9 cellular contexts compared by ENCODE assay signal in the genomic region with DNA sequence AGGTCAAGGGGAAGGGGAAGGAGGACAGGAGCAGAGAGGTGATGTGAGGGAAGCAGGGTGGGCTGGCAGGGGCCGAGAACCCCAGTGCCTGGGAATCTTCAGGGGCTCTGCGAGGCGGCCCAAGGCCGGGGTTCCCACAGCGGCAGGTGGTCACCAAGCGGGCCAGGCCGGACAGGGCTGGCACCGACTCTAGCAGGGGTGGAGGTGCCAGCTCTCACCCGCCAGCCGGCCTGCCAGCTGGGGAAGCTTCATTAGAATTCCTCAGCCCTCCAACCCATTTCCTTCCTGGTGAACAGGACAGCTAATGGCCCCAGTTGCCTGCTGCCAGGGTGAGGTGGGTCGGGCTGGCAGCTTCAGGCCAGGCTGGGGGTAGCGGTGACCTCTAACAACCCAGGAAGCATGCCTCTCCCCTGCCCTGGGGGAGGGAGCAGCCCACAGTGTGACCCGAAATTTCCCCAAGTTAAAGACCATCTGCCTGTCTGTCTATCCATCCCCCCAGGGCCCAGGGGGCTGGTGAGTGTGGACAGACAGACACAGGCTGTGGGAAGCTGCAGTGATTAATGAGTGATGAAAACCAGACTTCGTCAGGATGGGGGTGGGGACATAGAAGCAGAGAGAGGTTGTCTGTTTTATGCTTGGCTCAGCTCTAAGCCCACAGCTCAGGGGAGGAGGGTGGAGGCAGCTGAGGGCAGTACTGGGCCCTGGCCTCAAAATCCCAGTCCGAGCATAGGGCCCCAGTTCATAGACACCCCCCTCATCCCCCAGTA.
DNase-seq lines count a peak whose midpoint lies in the region; ATAC-seq and TF ChIP-seq lines count a peak whose summit lies in the region.
"Had no signal": no experiment of that assay in that cellular context is flagged by ENCODE, and none has a peak within 500 bp of the region (broad histone marks: within the 10 kb centered on the region; RNA-seq: fewer than 3 reads in every experiment).

No MANE protein-coding gene starts in this region.

- H3K4me2 ChIP-seq in fibroblast of lung (ENCODE audit: extremely low read depth, insufficient read depth, low read length): no peak overlapping the region

- no peaks in the 10 kb centered on the region for H3K27me3 Mint-ChIP-seq in activated CD4-positive, alpha-beta T cell treated with anti-CD3 and anti-CD28 coated beads, Interleukin-2, amount 10 ng/mL, durations not matched to agents 24 days and 14 days

- no TSS peak for BruUV-seq in A673 (replicated peaks; lab: Mats Ljungman, UMichigan)

- DNase-seq in A673 (ENCODE audit: low spot score) (peak; percentile 64), RWPE2 (ENCODE audit: low spot score) (no peak), fibroblast of lung (ENCODE audit: low read depth in 2 of 2) (peak; percentile 81 to 86), myocyte (ENCODE audit: low read depth) (peak; percentile 79), dedifferentiated amniotic fluid mesenchymal stem cell (ENCODE audit: extremely low spot score) (no peak)
- no peak for DNase-seq in activated CD4-positive, alpha-beta T cell treated with anti-CD3 and anti-CD28 coated beads, Interleukin-2, amount 50 U/mL, for 4 hours
- DNase-seq in activated CD4-positive, alpha-beta T cell treated with anti-CD3 and anti-CD28 coated beads, Interleukin-2, amount 10 ng/mL, durations not matched to agents 24 days and 14 days: no peak

- no peak overlapping the region for H3K27ac Mint-ChIP-seq in activated CD4-positive, alpha-beta T cell treated with anti-CD3 and anti-CD28 coated beads, Interleukin-2, amount 10 ng/mL, durations not matched to agents 24 days and 14 days

- no peak overlapping the region for H3K4me3 Mint-ChIP-seq in activated CD4-positive, alpha-beta T cell treated with anti-CD3 and anti-CD28 coated beads, Interleukin-2, amount 10 ng/mL, durations not matched to agents 24 days and 14 days

- intact Hi-C loops in A673 (cut with micrococcal nuclease; ENCODE audit: unreplicated experiment): no loop called here
- intact Hi-C loops in activated CD4-positive, alpha-beta T cell treated with anti-CD3 and anti-CD28 coated beads, Interleukin-2, amount 10 ng/mL, durations not matched to agents 24 days and 14 days (cut with micrococcal nuclease): no loop called here

- H3K27me3 ChIP-seq in A673 (replicated peaks; ENCODE audit: insufficient read depth, low read depth, low read length, poor library complexity) (no peaks in the 10 kb centered on the region), RWPE2 (ENCODE audit: insufficient read depth, poor library complexity, severe bottlenecking) (no peaks in the 10 kb centered on the region), fibroblast of lung (ENCODE audit: control insufficient read depth, insufficient read depth, low read length) (no peaks in the 10 kb centered on the region)

- CTCF ChIA-PET in A673 (lab: Charles Lee): no interaction called here

- no peak overlapping the region for H2AFZ ChIP-seq in fibroblast of lung (ENCODE audit: low read length)

- no peak overlapping the region for H3K4me3 ChIP-seq in A673 (ENCODE audit: low read depth, low read length, poor library complexity, severe bottlenecking)
- no peak overlapping the region for H3K4me3 ChIP-seq in RWPE2 (ENCODE audit: severe bottlenecking)
- no peak overlapping the region for H3K4me3 ChIP-seq in fibroblast of lung (replicated peaks in 1 of 4; ENCODE audit: control extremely low read depth in 1 of 4, insufficient read depth in 1 of 4, low read depth in 3 of 4, low read length in 4 of 4)

- TF ChIP-seq CTCF in A673 (conservative IDR thresholded peaks at IDR 0.05; ENCODE audit: low read depth, low read length): no peak
- TF ChIP-seq CTCF in RWPE2 (IDR thresholded peaks at IDR 0.05; ENCODE audit: poor library complexity, severe bottlenecking): no peak
- TF ChIP-seq CTCF in fibroblast of lung (conservative IDR thresholded peaks at IDR 0.05 in 1 of 2, IDR thresholded peaks at IDR 0.05 in 1 of 2; ENCODE audit: low read depth in 1 of 2, low read length in 2 of 2): no peak

- ATAC-seq in RWPE2 (ENCODE audit: low read depth) (peak; percentile 26), GM19328 (IDR thresholded peaks at IDR 0.05; ENCODE audit: unreplicated experiment) (no peak)

- H3K9me3 Mint-ChIP-seq in activated CD4-positive, alpha-beta T cell treated with anti-CD3 and anti-CD28 coated beads, Interleukin-2, amount 10 ng/mL, durations not matched to agents 24 days and 14 days: no peaks in the 10 kb centered on the region

- no peaks in the 10 kb centered on the region for H3K79me2 ChIP-seq in fibroblast of lung (ENCODE audit: control insufficient read depth, insufficient read depth, low read length)

- H3K36me3 ChIP-seq in A673 (ENCODE audit: insufficient read depth, low read length, poor library complexity, severe bottlenecking) (no peaks in the 10 kb centered on the region), RWPE2 (ENCODE audit: low read depth) (no peaks in the 10 kb centered on the region), fibroblast of lung (ENCODE audit: control insufficient read depth, insufficient read depth, low read length) (no peaks in the 10 kb centered on the region)

- peaks cover 2% of the 10 kb centered on the region for H3K36me3 Mint-ChIP-seq in activated CD4-positive, alpha-beta T cell treated with anti-CD3 and anti-CD28 coated beads, Interleukin-2, amount 10 ng/mL, durations not matched to agents 24 days and 14 days (ENCODE audit: low read depth)

- peak overlapping the region; percentile 47 for H3K9ac ChIP-seq in fibroblast of lung (ENCODE audit: insufficient read depth, low read length)

- POLR2A ChIA-PET in A673 (lab: Charles Lee; ENCODE audit: low non-redundant PET): no interaction called here

- H3K27ac ChIP-seq in A673 (ENCODE audit: low read depth, low read length, poor library complexity, severe bottlenecking) (peak overlapping the region; percentile 35), RWPE2 (ENCODE audit: poor library complexity, severe bottlenecking) (peak overlapping the region; percentile 99), fibroblast of lung (ENCODE audit: insufficient read depth, low read length) (peak overlapping the region; percentile 92)
- H3K27ac ChIP-seq: C4-2B had no signal

- H4K20me1 ChIP-seq in fibroblast of lung (ENCODE audit: control insufficient read depth, extremely low read depth, insufficient read depth, low read length): no peaks in the 10 kb centered on the region

- H3K4me1 Mint-ChIP-seq in activated CD4-positive, alpha-beta T cell treated with anti-CD3 and anti-CD28 coated beads, Interleukin-2, amount 10 ng/mL, durations not matched to agents 24 days and 14 days: peaks cover 6% of the 10 kb centered on the region

- no peaks in the 10 kb centered on the region for H3K9me3 ChIP-seq in A673 (ENCODE audit: low read depth, low read length, poor library complexity, severe bottlenecking)
- H3K9me3 ChIP-seq in RWPE2 (ENCODE audit: severe bottlenecking): no peaks in the 10 kb centered on the region
- no peaks in the 10 kb centered on the region for H3K9me3 ChIP-seq in fibroblast of lung (ENCODE audit: control insufficient read depth, insufficient read depth, low read depth, low read length)

- H3K4me1 ChIP-seq in A673 (ENCODE audit: insufficient read depth, low read length, poor library complexity, severe bottlenecking): peaks cover 41% of the 10 kb centered on the region
- peaks cover 50% of the 10 kb centered on the region for H3K4me1 ChIP-seq in RWPE2 (ENCODE audit: insufficient read depth, poor library complexity, severe bottlenecking)
- H3K4me1 ChIP-seq in fibroblast of lung (ENCODE audit: control insufficient read depth, extremely low read depth, insufficient read depth, low read length): peaks cover 55% of the 10 kb centered on the region

Comparison
In these comparisons a context has a peak if more than half of its experiments do, and no peak if none do; other contexts are left out.
1. DNase-seq: peak in A673 (single experiment), fibroblast of lung (2 of 2) and myocyte (single experiment); none in RWPE2 (single experiment), dedifferentiated amniotic fluid mesenchymal stem cell (single experiment), activated CD4-positive, alpha-beta T cell treated with anti-CD3 and anti-CD28 coated beads, Interleukin-2, amount 50 U/mL, for 4 hours (0 of 2) and activated CD4-positive, alpha-beta T cell treated with anti-CD3 and anti-CD28 coated beads, Interleukin-2, amount 10 ng/mL, durations not matched to agents 24 days and 14 days (single experiment).
2. H3K27ac ChIP-seq: peak in every context shown above with its lines; median percentile 99 in RWPE2; 92 in fibroblast of lung; 35 in A673.